ENCODE assay signal across 24 cellular contexts in genomic region chr6:164991573-164991972, GRCh38.
"Had no signal": no experiment of that assay in that cellular context is flagged by ENCODE, and none has a peak within 500 bp of the region (broad histone marks: within the 10 kb centered on the region; RNA-seq: fewer than 3 reads in every experiment).

No MANE protein-coding gene starts in this region.

- H3K27ac ChIP-seq: neutrophil, pancreas, psoas muscle, right lobe of liver, sigmoid colon, suprapubic skin, thoracic aorta, thyroid gland, tibial nerve, upper lobe of right lung, uterus had no signal

- DNase-seq: naive B cell; naive thymus-derived CD8-positive, alpha-beta T cell; nephron progenitor cell; nucleus accumbens; pancreas; psoas muscle; right cardiac atrium; right lobe of liver; sigmoid colon; small intestine; stimulated activated CD4-positive, alpha-beta T cell treated with anti-CD3 and anti-CD28 coated beads, Interleukin-15, amount 100 ng/mL, for 24 hours; stimulated activated CD4-positive, alpha-beta T cell treated with anti-CD3 and anti-CD28 coated beads, Interleukin-2, amount 100 ng/mL, for 24 hours; stimulated activated CD4-positive, alpha-beta T cell treated with anti-CD3 and anti-CD28 coated beads, Interleukin-2, amount 100 ng/mL, for 48 hours; stimulated activated CD4-positive, alpha-beta T cell treated with anti-CD3 and anti-CD28 coated beads, Interleukin-4, amount 100 ng/mL, for 24 hours; stimulated activated naive B cell treated with anti-CD40 and anti-IgM and Interleukin-4, amounts not matched to agents 10 μg/mL and 1 μg/mL and 100 μg/mL, for 72 hours; stimulated activated naive CD4-positive, alpha-beta T cell treated with Interleukin-2 at 50 U/mL for 16 hours; substantia nigra; thyroid gland; upper lobe of right lung; uterus had no signal

- H3K27me3 ChIP-seq: neutrophil, pancreas, right lobe of liver, sigmoid colon, suprapubic skin, thyroid gland, tibial nerve, upper lobe of right lung, uterus had no signal

- H3K4me3 ChIP-seq: pancreas, psoas muscle, right lobe of liver, sigmoid colon, suprapubic skin, thoracic aorta, thyroid gland, tibial nerve, upper lobe of right lung, uterus had no signal

- H3K36me3 ChIP-seq: neutrophil, pancreas, right lobe of liver, sigmoid colon, suprapubic skin, thoracic aorta, thyroid gland, tibial nerve, upper lobe of right lung, uterus had no signal

- H3K4me1 ChIP-seq: pancreas, psoas muscle, right lobe of liver, sigmoid colon, suprapubic skin, thyroid gland, tibial nerve, upper lobe of right lung, uterus had no signal

- H3K9me3 ChIP-seq: neutrophil, pancreas, psoas muscle, right lobe of liver, suprapubic skin, thoracic aorta, thyroid gland, tibial nerve, upper lobe of right lung, uterus had no signal
